In the genomic region with DNA sequence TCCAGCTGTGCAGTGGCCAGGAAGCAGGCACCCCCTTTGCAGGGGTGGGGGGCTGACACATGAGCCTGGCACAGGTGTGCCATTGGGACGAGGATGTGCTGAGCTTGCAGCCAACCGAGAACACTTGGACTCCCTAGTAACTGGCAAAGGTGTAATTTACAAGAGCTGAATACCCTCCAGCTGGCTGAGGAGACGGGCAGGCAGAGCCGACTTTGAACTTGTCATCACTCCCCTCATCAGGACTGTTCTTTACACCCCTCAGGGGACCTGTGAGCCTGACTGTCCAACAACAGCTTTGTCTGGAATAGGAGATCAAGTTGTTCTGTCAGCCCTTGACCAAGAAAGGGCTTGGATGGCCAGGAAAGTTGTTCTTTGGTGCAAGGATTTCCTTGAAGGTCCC, we compare ENCODE assay signal across 1 cellular context.
TF ChIP-seq lines count a peak whose summit lies in the region.

No MANE protein-coding gene starts in this region.

TF ChIP-seq in SK-N-SH, 30 proteins besides CTCF, POLR2A, EP300 and RAD21 (continued from another document):
- TF ChIP-seq IRF3 (IDR thresholded peaks at IDR 0.05; ENCODE audit: low read depth, low read length) (no peak), SIN3A (IDR thresholded peaks at IDR 0.05; ENCODE audit: borderline replicate concordance, low read depth, low read length) (no peak), MXI1 (IDR thresholded peaks at IDR 0.05; ENCODE audit: low read depth, low read length) (no peak), TEAD4 (IDR thresholded peaks at IDR 0.05; ENCODE audit: borderline replicate concordance, insufficient read depth) (no peak), JUND (IDR thresholded peaks at IDR 0.05) (no peak), SMC3 (IDR thresholded peaks at IDR 0.05; ENCODE audit: low read depth, low read length) (no peak), USF1 (IDR thresholded peaks at IDR 0.05; ENCODE audit: borderline replicate concordance, low read depth) (no peak), PBX3 (IDR thresholded peaks at IDR 0.05) (no peak), MEF2A (IDR thresholded peaks at IDR 0.05; ENCODE audit: borderline replicate concordance, low read depth) (no peak), EZH2phosphoT487 (IDR thresholded peaks at IDR 0.05; ENCODE audit: borderline replicate concordance, low read depth) (no peak), REST (IDR thresholded peaks at IDR 0.05; ENCODE audit: low read depth, low read length) (no peak), TAF1 (IDR thresholded peaks at IDR 0.05; ENCODE audit: borderline replicate concordance, low read depth, low read length) (no peak), FOSL2 (IDR thresholded peaks at IDR 0.05; ENCODE audit: borderline replicate concordance, low read depth) (no peak), ZBTB33 (IDR thresholded peaks at IDR 0.05; ENCODE audit: borderline replicate concordance, low read depth) (no peak)
- TF ChIP-seq, protein P1, sequence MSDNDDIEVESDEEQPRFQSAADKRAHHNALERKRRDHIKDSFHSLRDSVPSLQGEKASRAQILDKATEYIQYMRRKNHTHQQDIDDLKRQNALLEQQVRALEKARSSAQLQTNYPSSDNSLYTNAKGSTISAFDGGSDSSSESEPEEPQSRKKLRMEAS (IDR thresholded peaks at IDR 0.05; ENCODE audit: low read depth) = no peak
